9 cellular contexts compared by ENCODE assay signal in genomic region chr3:123758081-123758564, GRCh38.
DNase-seq lines count a peak whose midpoint lies in the region; ATAC-seq and TF ChIP-seq lines count a peak whose summit lies in the region.
"Had no signal": no experiment of that assay in that cellular context is flagged by ENCODE, and none has a peak within 500 bp of the region (broad histone marks: within the 10 kb centered on the region; RNA-seq: fewer than 3 reads in every experiment).

No MANE protein-coding gene starts in this region.

- CTCF ChIA-PET in MCF 10A (lab: Yijun Ruan, JAX): interaction anchor here (0.6 to 1.2 kb wide), 3 partner anchors 11 to 217 kb away, joined by 3 to 6 read pairs (median 4); no protein-coding TSS in a partner anchor

- H3K36me3 ChIP-seq in breast epithelium (no peaks in the 10 kb centered on the region), aorta (ENCODE audit: control insufficient read depth in 1 of 2, insufficient read depth in 2 of 2, low read length in 1 of 2) (no peaks in the 10 kb centered on the region)

- DNase-seq in MCF 10A (ENCODE audit: unreplicated experiment): peak; percentile 26
- DNase-seq in breast epithelium (ENCODE audit: low spot score in 2 of 2): no peak
- peak; percentile 87 for DNase-seq in NCI-H748 (lab: John Stamatoyannopoulos, UW; ENCODE audit: unreplicated experiment)
- peak; percentile 70 for DNase-seq in fibroblast of mammary gland (ENCODE audit: low read depth)
- DNase-seq in aorta: peak; percentile 74 to 84
- DNase-seq in stimulated activated effector memory CD8-positive, alpha-beta T cell treated with anti-CD3 and anti-CD28 coated beads, Interleukin-12 subunit alpha, Interleukin-12 subunit beta, amount 100 ng/mL, for 72 hours (ENCODE audit: low spot score in 2 of 2): no peak
- no peak for DNase-seq in activated CD4-positive, alpha-beta T cell treated with anti-CD3 and anti-CD28 coated beads for 4 hours

- peaks cover 6% of the 10 kb centered on the region for H3K36me3 Mint-ChIP-seq in MCF 10A (ENCODE audit: insufficient read depth, unreplicated experiment)
- H3K36me3 Mint-ChIP-seq in stimulated activated effector memory CD8-positive, alpha-beta T cell treated with anti-CD3 and anti-CD28 coated beads, Interleukin-12 subunit alpha, Interleukin-12 subunit beta, amount 100 ng/mL, for 72 hours: no peaks in the 10 kb centered on the region

- H3K9me3 ChIP-seq in breast epithelium (no peaks in the 10 kb centered on the region), aorta (ENCODE audit: control insufficient read depth, low read length) (no peaks in the 10 kb centered on the region)

- H3K4me3 Mint-ChIP-seq in MCF 10A (ENCODE audit: unreplicated experiment): peak overlapping the region; percentile 49
- H3K4me3 Mint-ChIP-seq in stimulated activated effector memory CD8-positive, alpha-beta T cell treated with anti-CD3 and anti-CD28 coated beads, Interleukin-12 subunit alpha, Interleukin-12 subunit beta, amount 100 ng/mL, for 72 hours: no peak overlapping the region

- H3K4me3 ChIP-seq in breast epithelium (no peak overlapping the region), fibroblast of mammary gland (ENCODE audit: control insufficient read depth, low read depth, low read length) (no peak overlapping the region), aorta (ENCODE audit: low read length in 2 of 2) (no peak overlapping the region)
- H3K4me3 ChIP-seq: skin epidermis had no signal

- BruUV-seq in MCF 10A (replicated peaks; lab: Mats Ljungman, UMichigan): no TSS peak

- H3K27me3 ChIP-seq in breast epithelium: no peaks in the 10 kb centered on the region
- H3K27me3 ChIP-seq in aorta (ENCODE audit: control insufficient read depth in 1 of 2, insufficient read depth in 2 of 2, low read length in 1 of 2): no peaks in the 10 kb centered on the region

- H3K4me1 ChIP-seq in breast epithelium (peaks cover 3 to 4% of the 10 kb centered on the region in 2 donors), aorta (ENCODE audit: control insufficient read depth in 1 of 2, insufficient read depth in 2 of 2, low read length in 2 of 2) (peaks cover 9 to 16% of the 10 kb centered on the region in 2 donors)

- WGBS in aorta, 2 donors: 20 to 21% methylated on average over 2 of the region's 2 CpGs

- intact Hi-C loops in MCF 10A (cut with micrococcal nuclease): no loop called here
- intact Hi-C loops in breast epithelium (cut with DNase I; ENCODE audit: low total_unique reads): no loop called here
- intact Hi-C loops in aorta (cut with DNase I): loop anchor here in 1 of 2 donors (5.0 kb wide), 1 partner anchor 124 kb away; the partner anchor contains the start of gene MYLK

- TF ChIP-seq CTCF in MCF 10A (IDR thresholded peaks at IDR 0.05; ENCODE audit: unreplicated experiment): no peak
- TF ChIP-seq CTCF in breast epithelium (IDR thresholded peaks at IDR 0.05): no peak
- no peak for TF ChIP-seq CTCF in fibroblast of mammary gland (conservative IDR thresholded peaks at IDR 0.05; ENCODE audit: control insufficient read depth, insufficient read depth, low read depth, low read length)

- H3K27ac ChIP-seq in breast epithelium (no peak overlapping the region), aorta (ENCODE audit: low read depth in 1 of 2, low read length in 2 of 2) (peak overlapping the region; percentile 69 to 80)

- H3K27ac Mint-ChIP-seq in MCF 10A (ENCODE audit: low read depth, unreplicated experiment): no peak overlapping the region
- no peak overlapping the region for H3K27ac Mint-ChIP-seq in stimulated activated effector memory CD8-positive, alpha-beta T cell treated with anti-CD3 and anti-CD28 coated beads, Interleukin-12 subunit alpha, Interleukin-12 subunit beta, amount 100 ng/mL, for 72 hours

- H3K9me3 Mint-ChIP-seq in MCF 10A (ENCODE audit: unreplicated experiment): no peaks in the 10 kb centered on the region
- no peaks in the 10 kb centered on the region for H3K9me3 Mint-ChIP-seq in stimulated activated effector memory CD8-positive, alpha-beta T cell treated with anti-CD3 and anti-CD28 coated beads, Interleukin-12 subunit alpha, Interleukin-12 subunit beta, amount 100 ng/mL, for 72 hours

- H3K4me1 Mint-ChIP-seq in MCF 10A (ENCODE audit: insufficient read depth, unreplicated experiment): peaks cover 12% of the 10 kb centered on the region
- no peaks in the 10 kb centered on the region for H3K4me1 Mint-ChIP-seq in stimulated activated effector memory CD8-positive, alpha-beta T cell treated with anti-CD3 and anti-CD28 coated beads, Interleukin-12 subunit alpha, Interleukin-12 subunit beta, amount 100 ng/mL, for 72 hours

- TF ChIP-seq POLR2A in breast epithelium (IDR thresholded peaks at IDR 0.05): no peak

- peak; percentile 53 for ATAC-seq in aorta (ENCODE audit: low FRiP score)
- ATAC-seq in HG02840 (IDR thresholded peaks at IDR 0.05; ENCODE audit: low FRiP score, unreplicated experiment): no peak
- ATAC-seq in stimulated activated effector memory CD8-positive, alpha-beta T cell treated with anti-CD3 and anti-CD28 coated beads, Interleukin-12 subunit alpha, Interleukin-12 subunit beta, amount 100 ng/mL, for 72 hours: no peak

- no peaks in the 10 kb centered on the region for H3K27me3 Mint-ChIP-seq in MCF 10A (ENCODE audit: insufficient read depth, unreplicated experiment)

- POLR2A ChIA-PET in MCF 10A (lab: Yijun Ruan, JAX): interaction anchor here (0.5 to 1.9 kb wide), 4 partner anchors 8 to 113 kb away, joined by 3 to 7 read pairs (median 4); no protein-coding TSS in a partner anchor

Comparison
In these comparisons a context has a peak if more than half of its experiments do, and no peak if none do; other contexts are left out.
1. DNase-seq: peak in MCF 10A (single experiment), NCI-H748 (single experiment), fibroblast of mammary gland (single experiment) and aorta (2 of 2); none in breast epithelium (0 of 2), stimulated activated effector memory CD8-positive, alpha-beta T cell treated with anti-CD3 and anti-CD28 coated beads, Interleukin-12 subunit alpha, Interleukin-12 subunit beta, amount 100 ng/mL, for 72 hours (0 of 2) and activated CD4-positive, alpha-beta T cell treated with anti-CD3 and anti-CD28 coated beads for 4 hours (0 of 2).
2. H3K27ac ChIP-seq: peak in aorta (2 of 2); none in breast epithelium (0 of 2).